15 cellular contexts compared by ENCODE assay signal in genomic region chr3:44120721-44121582, GRCh38.
A peak's percentile ranks its signal among the peaks of the same experiment; 100 is the strongest.
DNase-seq lines count a peak whose midpoint lies in the region; TF ChIP-seq lines count a peak whose summit lies in the region.
"Had no signal": no experiment of that assay in that cellular context is flagged by ENCODE, and none has a peak within 500 bp of the region (broad histone marks: within the 10 kb centered on the region; RNA-seq: fewer than 3 reads in every experiment).

No MANE protein-coding gene starts in this region.

- H3K27me3 Mint-ChIP-seq in MCF 10A (ENCODE audit: insufficient read depth, unreplicated experiment), result no peaks in the 10 kb centered on the region

- no peak overlapping the region for H3K27ac Mint-ChIP-seq in MCF 10A (ENCODE audit: low read depth, unreplicated experiment)

- DNase-seq in HT1080 (ENCODE audit: low read depth) (peak; percentile 37), MCF 10A (ENCODE audit: unreplicated experiment) (peak; percentile 25), left ventricle myocardium inferior (peak; percentile 51), substantia nigra (lab: John Stamatoyannopoulos, UW) (peak in 13 of 49 donors; percentile 3 to 28 (median 14)), ecto neural progenitor cell (ENCODE audit: low spot score) (no peak), cortex of kidney (lab: John Stamatoyannopoulos, UW) (no peak)
- no peak for DNase-seq in stimulated activated naive CD4-positive, alpha-beta T cell treated with Interleukin-2 at 50 U/mL for 16 hours (lab: John Stamatoyannopoulos, UW)
- DNase-seq: activated CD4-positive, alpha-beta T cell treated with anti-CD3 and anti-CD28 coated beads, Interleukin-2, amount 50 U/mL, for 4 hours; activated naive CD4-positive, alpha-beta T cell treated with anti-CD3 and anti-CD28 coated beads, Interleukin-2, amount 50 U/mL, for 16 hours; activated T-cell treated with anti-CD3 and anti-CD28 coated beads, Interleukin-2, amount 50 U/mL, for 1 hour; AML-193; NCI-H1930 had no signal

- no peaks in the 10 kb centered on the region for H3K9me3 Mint-ChIP-seq in MCF 10A (ENCODE audit: unreplicated experiment)

- H3K9me3 ChIP-seq in left ventricle myocardium inferior (replicated peaks), result no peaks in the 10 kb centered on the region
- H3K9me3 ChIP-seq: body of pancreas, Caco-2 had no signal

- TF ChIP-seq CTCF in MCF 10A (IDR thresholded peaks at IDR 0.05; ENCODE audit: unreplicated experiment), result no peak
- TF ChIP-seq CTCF in left ventricle myocardium inferior (IDR thresholded peaks at IDR 0.05; ENCODE audit: borderline replicate concordance), result no peak

- no peak overlapping the region for H3K4me3 Mint-ChIP-seq in MCF 10A (ENCODE audit: unreplicated experiment)

- peaks cover 9% of the 10 kb centered on the region for H3K27me3 ChIP-seq in left ventricle myocardium inferior (ENCODE audit: low read depth)
- H3K27me3 ChIP-seq: body of pancreas had no signal

- BruUV-seq in MCF 10A (replicated peaks; lab: Mats Ljungman, UMichigan), result no TSS peak

- intact Hi-C loops in MCF 10A (cut with micrococcal nuclease), result no loop called here
- intact Hi-C loops in left ventricle myocardium inferior (cut with micrococcal nuclease), result no loop called here

- no peaks in the 10 kb centered on the region for H3K36me3 Mint-ChIP-seq in MCF 10A (ENCODE audit: insufficient read depth, unreplicated experiment)

- H3K27ac ChIP-seq in left ventricle myocardium inferior (replicated peaks), result peak overlapping the region; percentile 24
- peak overlapping the region; percentile 6 for H3K27ac ChIP-seq in substantia nigra (ENCODE audit: low read depth, low read length, poor library complexity, severe bottlenecking)
- H3K27ac ChIP-seq: body of pancreas, coronary artery had no signal

- H3K36me3 ChIP-seq in left ventricle myocardium inferior, result no peaks in the 10 kb centered on the region

- CTCF ChIA-PET in MCF 10A (lab: Yijun Ruan, JAX), result interaction anchor here (0.6 kb wide), 1 partner anchor 1774 kb away, joined by 3 read pairs; no protein-coding TSS in a partner anchor

- peaks cover 16% of the 10 kb centered on the region for H3K4me1 ChIP-seq in left ventricle myocardium inferior

- peaks cover 19% of the 10 kb centered on the region for H3K4me1 Mint-ChIP-seq in MCF 10A (ENCODE audit: insufficient read depth, unreplicated experiment)

- POLR2A ChIA-PET in MCF 10A (lab: Yijun Ruan, JAX), result interaction anchor here (0.9 to 1.4 kb wide), 2 partner anchors 12 to 14 kb away, joined by 3 to 7 read pairs; no protein-coding TSS in a partner anchor

- no peak overlapping the region for H3K4me3 ChIP-seq in left ventricle myocardium inferior
- H3K4me3 ChIP-seq: body of pancreas, coronary artery had no signal

Comparison
In these comparisons a context has a peak if more than half of its experiments do, and no peak if none do; other contexts are left out.
1. DNase-seq: peak in HT1080 (single experiment), MCF 10A (single experiment) and left ventricle myocardium inferior (single experiment); none in ecto neural progenitor cell (single experiment), cortex of kidney (single experiment) and stimulated activated naive CD4-positive, alpha-beta T cell treated with Interleukin-2 at 50 U/mL for 16 hours (single experiment).